ENCODE assay signal across 16 cellular contexts in genomic region chr7:7706556-7706955, GRCh38. TPM values are rescaled to one million over a fixed set of nuclear protein-coding genes. Genes with fewer than 3 reads are reported as not detected.
DNase-seq lines count a peak whose midpoint lies in the region; ATAC-seq, FAIRE-seq and TF ChIP-seq lines count a peak whose summit lies in the region.
"Had no signal": no experiment of that assay in that cellular context is flagged by ENCODE, and none has a peak within 500 bp of the region (broad histone marks: within the 10 kb centered on the region; RNA-seq: fewer than 3 reads in every experiment).

No MANE protein-coding gene starts in this region.

- peak; percentile 36 for ATAC-seq in GM19463 (IDR thresholded peaks at IDR 0.05; ENCODE audit: unreplicated experiment)
- peak; percentile 47 for ATAC-seq in HG03432 (IDR thresholded peaks at IDR 0.05; ENCODE audit: unreplicated experiment)
- ATAC-seq in GM19023 (IDR thresholded peaks at IDR 0.05; ENCODE audit: unreplicated experiment), result no peak

- no peak for TF ChIP-seq CTCF in D721Med (IDR thresholded peaks at IDR 0.05; ENCODE audit: insufficient read depth, missing control alignments)

- peak; percentile 88 for FAIRE-seq in D721Med (lab: Jason Lieb, UNC)
- FAIRE-seq: endometrium had no signal

- DNase-seq in D721Med (ENCODE audit: insufficient read length, low spot score) (no peak), amniotic epithelial cell (ENCODE audit: low read depth) (peak; percentile 29), occipital lobe (lab: John Stamatoyannopoulos, UW) (no peak), HUDEP-2 (lab: John Stamatoyannopoulos, UW; ENCODE audit: unreplicated experiment in 76 of 76) (no peak), NCI-H2196 (lab: John Stamatoyannopoulos, UW; ENCODE audit: unreplicated experiment) (no peak)
- DNase-seq: activated naive CD8-positive, alpha-beta T cell treated with anti-CD3 and anti-CD28 coated beads, Interleukin-2, amount 10 ng/mL, durations not matched to agents 7 days and 5 days; activated T-cell treated with anti-CD3 and anti-CD28 coated beads for 4 hours; central memory CD4-positive, alpha-beta T cell; islet precursor cell; NCI-H1105; NCI-H510A treated with DMSO at 0.1 percent for 48 hours; T-helper 1 cell had no signal

RNA-seq across cellular contexts. Expression of gene RPA3, which starts 11.9 kb away (rescaled TPM):
- total RNA-seq in occipital lobe, result 12.9 TPM
